Comparison of ENCODE assay signal across 8 cellular contexts in genomic region chr14:74882103-74882920, GRCh38. TPM values are rescaled to one million over a fixed set of nuclear protein-coding genes. Genes with fewer than 3 reads are reported as not detected.
DNase-seq lines count a peak whose midpoint lies in the region; ATAC-seq, FAIRE-seq and TF ChIP-seq lines count a peak whose summit lies in the region.

No MANE protein-coding gene starts in this region.

- TF ChIP-seq EP300 in GM12878 (IDR thresholded peaks at IDR 0.05; ENCODE audit: borderline replicate concordance in 1 of 2, control insufficient read depth in 1 of 2, low read depth in 2 of 2, low read length in 2 of 2): no peak

- peaks cover 0 to 10% (median 8%) of the 10 kb centered on the region in 3 donors for H3K27me3 Mint-ChIP-seq in immature natural killer cell (ENCODE audit: low read depth in 3 of 3)

- peak; percentile 31 for ATAC-seq in GM19043 (IDR thresholded peaks at IDR 0.05; ENCODE audit: low read depth, unreplicated experiment)
- peak; percentile 39 for ATAC-seq in HG03342 (IDR thresholded peaks at IDR 0.05; ENCODE audit: unreplicated experiment)
- peak; percentile 70 for ATAC-seq in GM12878

- H3K4me3 Mint-ChIP-seq in immature natural killer cell: peak overlapping the region; percentile 96 to 100 (median 100)

- FAIRE-seq in GM12878 (lab: Jason Lieb, UNC): no peak

- no peak for TF ChIP-seq RAD21 in GM12878 (IDR thresholded peaks at IDR 0.05; ENCODE audit: insufficient read depth, low read depth, low read length)

- peaks cover 0 to 3% (median 0%) of the 10 kb centered on the region in 3 donors for H3K36me3 Mint-ChIP-seq in immature natural killer cell

- H3K27ac Mint-ChIP-seq in immature natural killer cell: peak overlapping the region; percentile 89 to 99 (median 99)

- peak overlapping the region; percentile 90 for H3K4me3 ChIP-seq in GM12878

- peaks cover 0 to 11% of the 10 kb centered on the region in 2 experiments; a peak in 1 of 4 replicates for H3K36me3 ChIP-seq in GM12878 (ENCODE audit: control insufficient read depth in 2 of 2, insufficient read depth in 2 of 2, low read length in 1 of 2)

- H2AFZ ChIP-seq in GM12878 (ENCODE audit: control insufficient read depth, low read depth, low read length): peak overlapping the region; percentile 98

- no TSS peak for BruUV-seq in GM12878 (replicated peaks; lab: Mats Ljungman, UMichigan)

- H4K20me1 ChIP-seq in GM12878 (ENCODE audit: control insufficient read depth, insufficient read depth): no peaks in the 10 kb centered on the region; the same call in none of the 2 replicates

- no peaks in the 10 kb centered on the region for H3K9me3 Mint-ChIP-seq in immature natural killer cell

- peaks cover 54% of the 10 kb centered on the region for H3K79me2 ChIP-seq in GM12878 (ENCODE audit: control insufficient read depth, insufficient read depth, low read length)

- POLR2A ChIA-PET in GM12878 (lab: Charles Lee): interaction anchor here (0.5 to 2.7 kb wide), 4 partner anchors 11 to 43 kb away, joined by 3 to 11 read pairs (median 5); no protein-coding TSS in a partner anchor

- no peaks in the 10 kb centered on the region for H3K27me3 ChIP-seq in GM12878 (replicated peaks in 1 of 2; ENCODE audit: control insufficient read depth in 2 of 2, insufficient read depth in 2 of 2, low read length in 1 of 2)

- H3K9ac ChIP-seq in GM12878 (ENCODE audit: control insufficient read depth, insufficient read depth, low read length): peak overlapping the region; percentile 86

- intact Hi-C loops in GM12878 (cut with micrococcal nuclease; ENCODE audit: unreplicated experiment): no loop called here

- TF ChIP-seq POLR2A in GM12878 (IDR thresholded peaks at IDR 0.05; ENCODE audit: low read depth, low read length): no peak

- whole genome bisulfite sequencing in GM12878 (ENCODE audit: insufficient coverage, insufficient replicate concordance, low lambda C conversion rate, missing lambda C conversion rate): under 1% methylated on average over 49 of the region's 49 CpGs

- peaks cover 8% of the 10 kb centered on the region for H3K4me1 ChIP-seq in GM12878 (ENCODE audit: control insufficient read depth, insufficient read depth, low read length)

- peaks cover 59 to 68% of the 10 kb centered on the region in 2 donors for H3K4me1 Mint-ChIP-seq in immature natural killer cell

- peak overlapping the region; percentile 68 for H3K4me2 ChIP-seq in GM12878 (ENCODE audit: control insufficient read depth, insufficient read depth)

- CTCF ChIA-PET in GM12878 (lab: Yijun Ruan, JAX): interaction anchor here (0.6 to 20.7 kb wide), 11 partner anchors 11 to 422 kb away, joined by 3 to 289 read pairs (median 3); no protein-coding TSS in a partner anchor

- peak overlapping the region; percentile 81 for H3K27ac ChIP-seq in GM12878 (ENCODE audit: control insufficient read depth, insufficient read depth)

- RAD21 ChIA-PET in GM12878 (lab: Charles Lee; ENCODE audit: unreplicated experiment): interaction anchor here (0.6 to 3.2 kb wide), 9 partner anchors 11 to 259 kb away, joined by 3 to 20 read pairs (median 5); partner anchors contain the start of gene ACYP1

- H3K9me3 ChIP-seq in GM12878 (replicated peaks; ENCODE audit: control insufficient read depth, insufficient read depth, low read length): no peaks in the 10 kb centered on the region

- in situ Hi-C loops in GM12878 (cut with MboI): no loop called here

- SMC1A ChIA-PET in GM12878 (lab: Charles Lee; ENCODE audit: uncharacterized antibody, unreplicated experiment): interaction anchor here (1.0 to 2.6 kb wide), 7 partner anchors 9 to 43 kb away, joined by 4 to 22 read pairs (median 8); no protein-coding TSS in a partner anchor

- no peak for TF ChIP-seq CTCF in GM12878 (IDR thresholded peaks at IDR 0.05 in 2 of 3, conservative IDR thresholded peaks at IDR 0.05 in 1 of 3; ENCODE audit: control insufficient read depth in 2 of 3, extremely low read depth in 1 of 3, insufficient read depth in 1 of 3, low read depth in 3 of 3, low read length in 3 of 3)

- DNase-seq in AML-193 (lab: John Stamatoyannopoulos, UW) (peak; percentile 35 to 51), SW480 (ENCODE audit: low spot score) (peak; percentile 57), GM12878 (ENCODE audit: low read depth, low spot score) (no peak), immature natural killer cell (peak; percentile 40 to 48 (median 42)), NCI-H446 treated with DMSO at 0.1 percent for 48 hours (lab: John Stamatoyannopoulos, UW) (no peak)
- peak; percentile 64 for DNase-seq in stimulated activated CD4-positive, alpha-beta T cell treated with anti-CD3 and anti-CD28 coated beads, Interleukin-15, amount 100 ng/mL, for 24 hours

TF ChIP-seq in GM12878, 131 proteins besides CTCF, POLR2A, EP300 and RAD21 (continues in another document):
- TF ChIP-seq DPF2 (IDR thresholded peaks at IDR 0.05) (peak; percentile 13; the same call in 1 of the 2 replicates), MTA2 (IDR thresholded peaks at IDR 0.05; ENCODE audit: low read depth) (no peak)

RNA-seq across cellular contexts. Expression of gene DLST, which starts 0.6 kb away (rescaled TPM):
- total RNA-seq in GM12878 (2013; cell fraction: nucleolus; rRNA removed): 115 and 132 TPM in 2 replicates
- 64.7 and 67.0 TPM in 2 replicates for total RNA-seq in GM12878 (2014; rRNA removed)
- 68.3 and 72.9 TPM in 2 replicates for total RNA-seq in GM12878 (2014; rRNA removed; fragmentation: Illumina TruSeq; extraction: Trizol)
- 118 and 126 TPM in 2 replicates for total RNA-seq in GM12878 (2021)
- polyA plus RNA-seq in GM12878 (2011; ENCODE audit: low read depth): 49.5 TPM
- polyA plus RNA-seq in GM12878 (2011; rRNA removed): 127 and 141 TPM in 2 replicates
- 189 and 215 TPM in 2 replicates for polyA plus RNA-seq in GM12878 (2011; cell fraction: cytosol; rRNA removed)
- 134 and 155 TPM in 2 replicates for polyA plus RNA-seq in GM12878 (2011; cell fraction: nucleus; rRNA removed)
- 68.5 and 77.5 TPM in 2 replicates for polyA plus RNA-seq in GM12878 (2012)
- polyA plus RNA-seq in GM12878 (2014; fragmentation: Illumina TruSeq; extraction: Trizol): 116 and 119 TPM in 2 replicates
- polyA plus RNA-seq in GM12878 (2014; fragmentation: Nextera tagmentation; extraction: Ambion mirVana): 10 to 100 TPM in 1 of 2 experiments, 1 to 10 TPM in 1; 2.9 to 12.2 TPM
- 113 and 116 TPM in 2 replicates for polyA plus RNA-seq in GM12878 (2014; rRNA removed)
- polyA plus RNA-seq in GM12878 (2016; fragmentation: Nextera tagmentation; extraction: Ambion mirVana): 10 to 100 TPM; 10.8 to 14.9 TPM
- polyA minus RNA-seq in GM12878 (2011; rRNA and poly(A)+ RNA removed): 130 and 164 TPM in 2 replicates
- 32.6 and 43.8 TPM in 2 replicates for polyA minus RNA-seq in GM12878 (2011; cell fraction: cytosol; rRNA and poly(A)+ RNA removed)
- polyA minus RNA-seq in GM12878 (2011; cell fraction: nucleus; rRNA and poly(A)+ RNA removed): 40.4 and 50.0 TPM in 2 replicates
- polyA plus RNA-seq in immature natural killer cell: 10 to 100 TPM in 1 of 3 donors, 1 to 10 TPM in 2; 7.7 to 13.1 (median 9.0) TPM

RNA-seq across cellular contexts. Expression of gene PROX2, which starts 6.4 kb away (rescaled TPM):
- total RNA-seq in GM12878 (2013; cell fraction: nucleolus; rRNA removed): not detected in 2 replicates
- total RNA-seq in GM12878 (2014; rRNA removed) (0.16 and 0.23 TPM in 2 replicates), GM12878 (2014; rRNA removed; fragmentation: Illumina TruSeq; extraction: Trizol) (0.27 and 0.37 TPM in 2 replicates), GM12878 (2021) (0.11 and 0.33 TPM in 2 replicates)
- 0.29 TPM for polyA plus RNA-seq in GM12878 (2011; ENCODE audit: low read depth)
- polyA plus RNA-seq in GM12878 (2011; rRNA removed) (0.03 and 0.11 TPM in 2 replicates), GM12878 (2014; fragmentation: Illumina TruSeq; extraction: Trizol) (0.16 TPM in 1 of 2 replicates, not detected in the other), GM12878 (2014; fragmentation: Nextera tagmentation; extraction: Ambion mirVana) (under 1 TPM; 0.04 to 0.05 TPM), GM12878 (2014; rRNA removed) (0.08 and 0.12 TPM in 2 replicates), GM12878 (2016; fragmentation: Nextera tagmentation; extraction: Ambion mirVana) (under 1 TPM; 0.28 to 0.42 TPM), immature natural killer cell (1 to 10 TPM in 1 of 3 donors, not detected in 2; 1.7 TPM)
- not detected in 2 replicates for polyA plus RNA-seq in GM12878 (2011; cell fraction: cytosol; rRNA removed)
- 0.03 TPM in 1 of 2 replicates, not detected in the other for polyA plus RNA-seq in GM12878 (2011; cell fraction: nucleus; rRNA removed)
- polyA plus RNA-seq in GM12878 (2012): 0.38 and 0.50 TPM in 2 replicates
- not detected in 2 replicates for polyA minus RNA-seq in GM12878 (2011; rRNA and poly(A)+ RNA removed)
- polyA minus RNA-seq in GM12878 (2011; cell fraction: cytosol; rRNA and poly(A)+ RNA removed): not detected in 2 replicates
- not detected in 2 replicates for polyA minus RNA-seq in GM12878 (2011; cell fraction: nucleus; rRNA and poly(A)+ RNA removed)

RNA-seq across cellular contexts. Expression of gene RPS6KL1, which starts 40.7 kb away (rescaled TPM):
- total RNA-seq in GM12878 (2013; cell fraction: nucleolus; rRNA removed): 0.37 and 0.96 TPM in 2 replicates
- total RNA-seq in GM12878 (2014; rRNA removed) (3.5 and 4.7 TPM in 2 replicates), GM12878 (2014; rRNA removed; fragmentation: Illumina TruSeq; extraction: Trizol) (1.9 and 2.1 TPM in 2 replicates), GM12878 (2021) (2.8 and 4.2 TPM in 2 replicates)
- polyA plus RNA-seq in GM12878 (2011; ENCODE audit: low read depth): 0.85 TPM
- polyA plus RNA-seq in GM12878 (2011; rRNA removed) (0.04 and 0.14 TPM in 2 replicates), GM12878 (2014; fragmentation: Illumina TruSeq; extraction: Trizol) (0.54 and 2.1 TPM in 2 replicates), GM12878 (2014; fragmentation: Nextera tagmentation; extraction: Ambion mirVana) (under 1 TPM; 0.23 to 0.73 TPM), GM12878 (2014; rRNA removed) (3.4 and 4.2 TPM in 2 replicates), GM12878 (2016; fragmentation: Nextera tagmentation; extraction: Ambion mirVana) (1 to 10 TPM; 1.3 to 2.0 TPM), immature natural killer cell (1 to 10 TPM in 1 of 3 donors, under 1 TPM in 1, not detected in 1; 0.34 to 1.3 TPM)
- 0.07 and 0.08 TPM in 2 replicates for polyA plus RNA-seq in GM12878 (2011; cell fraction: cytosol; rRNA removed)
- 0.22 and 0.31 TPM in 2 replicates for polyA plus RNA-seq in GM12878 (2011; cell fraction: nucleus; rRNA removed)
- polyA plus RNA-seq in GM12878 (2012): 2.6 and 2.9 TPM in 2 replicates
- 0.05 TPM in 1 of 2 replicates, not detected in the other for polyA minus RNA-seq in GM12878 (2011; rRNA and poly(A)+ RNA removed)
- not detected in 2 replicates for polyA minus RNA-seq in GM12878 (2011; cell fraction: cytosol; rRNA and poly(A)+ RNA removed)
- polyA minus RNA-seq in GM12878 (2011; cell fraction: nucleus; rRNA and poly(A)+ RNA removed): 0.29 TPM in 1 of 2 replicates, not detected in the other

Comparison
In these comparisons a context has a peak if more than half of its experiments do, and no peak if none do; other contexts are left out.
1. DNase-seq: peak in AML-193 (2 of 2), SW480 (single experiment), immature natural killer cell (3 of 3) and stimulated activated CD4-positive, alpha-beta T cell treated with anti-CD3 and anti-CD28 coated beads, Interleukin-15, amount 100 ng/mL, for 24 hours (single experiment); none in GM12878 (single experiment) and NCI-H446 treated with DMSO at 0.1 percent for 48 hours (single experiment).
2. Peak in every context shown above with its lines, with median percentiles within 50 percentile points of each other: ATAC-seq.